In the genomic region with DNA sequence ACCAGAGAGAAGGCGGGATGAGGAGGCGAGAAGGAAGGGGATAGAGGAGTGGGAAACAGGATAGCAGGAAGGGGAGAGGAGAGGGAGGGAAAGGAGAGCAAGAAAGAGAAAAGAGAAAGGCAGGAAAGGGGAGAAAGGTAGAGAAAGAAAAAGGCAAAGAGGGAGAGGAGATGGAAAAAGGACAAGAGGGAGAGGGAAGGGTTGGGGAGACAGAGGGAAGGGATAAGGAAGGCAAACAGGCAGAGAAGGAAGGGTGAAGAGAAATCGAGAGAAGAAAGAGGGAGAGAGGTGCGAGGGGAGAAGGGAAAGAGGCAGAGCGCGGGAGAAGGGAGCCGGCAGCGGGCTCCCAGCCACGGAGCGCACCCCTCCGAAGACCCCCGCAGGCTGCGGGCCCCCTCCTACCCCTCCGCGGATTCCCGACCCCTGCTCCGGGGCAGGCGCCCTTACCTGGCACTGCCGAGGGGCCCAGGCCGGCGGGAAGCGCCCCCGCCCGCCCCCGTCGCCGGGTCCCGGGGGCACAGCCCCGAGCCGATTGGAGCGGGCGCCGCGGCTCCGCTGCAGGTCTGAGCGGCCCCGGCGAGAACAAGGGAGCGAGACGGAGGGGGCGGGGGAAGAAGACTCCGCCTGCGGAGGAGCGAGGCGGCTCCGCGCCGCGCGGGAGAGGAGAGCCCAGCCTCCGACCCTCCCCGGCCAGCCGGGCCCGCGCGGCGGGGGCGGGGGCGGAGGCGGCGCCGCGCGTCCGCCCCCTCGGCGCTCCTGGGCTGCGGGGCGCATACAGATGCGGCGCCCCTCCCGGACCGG, we compare ENCODE assay signal across 8 cellular contexts. TPM values are rescaled to one million over a fixed set of nuclear protein-coding genes. Genes with fewer than 3 reads are reported as not detected.
DNase-seq lines count a peak whose midpoint lies in the region; ATAC-seq, FAIRE-seq and TF ChIP-seq lines count a peak whose summit lies in the region.

A gene with protein sequence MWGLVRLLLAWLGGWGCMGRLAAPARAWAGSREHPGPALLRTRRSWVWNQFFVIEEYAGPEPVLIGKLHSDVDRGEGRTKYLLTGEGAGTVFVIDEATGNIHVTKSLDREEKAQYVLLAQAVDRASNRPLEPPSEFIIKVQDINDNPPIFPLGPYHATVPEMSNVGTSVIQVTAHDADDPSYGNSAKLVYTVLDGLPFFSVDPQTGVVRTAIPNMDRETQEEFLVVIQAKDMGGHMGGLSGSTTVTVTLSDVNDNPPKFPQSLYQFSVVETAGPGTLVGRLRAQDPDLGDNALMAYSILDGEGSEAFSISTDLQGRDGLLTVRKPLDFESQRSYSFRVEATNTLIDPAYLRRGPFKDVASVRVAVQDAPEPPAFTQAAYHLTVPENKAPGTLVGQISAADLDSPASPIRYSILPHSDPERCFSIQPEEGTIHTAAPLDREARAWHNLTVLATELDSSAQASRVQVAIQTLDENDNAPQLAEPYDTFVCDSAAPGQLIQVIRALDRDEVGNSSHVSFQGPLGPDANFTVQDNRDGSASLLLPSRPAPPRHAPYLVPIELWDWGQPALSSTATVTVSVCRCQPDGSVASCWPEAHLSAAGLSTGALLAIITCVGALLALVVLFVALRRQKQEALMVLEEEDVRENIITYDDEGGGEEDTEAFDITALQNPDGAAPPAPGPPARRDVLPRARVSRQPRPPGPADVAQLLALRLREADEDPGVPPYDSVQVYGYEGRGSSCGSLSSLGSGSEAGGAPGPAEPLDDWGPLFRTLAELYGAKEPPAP (minus strand): TSS at position 565 of the 801 bp plus-strand sequence. CDS start 1,787 bp downstream, outside the sequence.

- CTCF ChIA-PET in mammary epithelial cell (lab: Charles Lee; ENCODE audit: low non-redundant PET), result interaction anchor here (0.5 to 1.2 kb wide), 5 partner anchors 11 to 234 kb away, joined by 4 to 12 read pairs (median 4); no protein-coding TSS in a partner anchor

- dilution Hi-C loops in mammary epithelial cell (cut with HindIII; ENCODE audit: low sequenced_read_pairs), result no loop called here

- BruUV-seq in mammary epithelial cell (replicated peaks; lab: Mats Ljungman, UMichigan), result no TSS peak

- H2AFZ ChIP-seq in mammary epithelial cell (ENCODE audit: low read depth, low read length), result peak within 1 kb of the TSS; percentile 47

- no peak within 1 kb of the TSS for H3K27ac ChIP-seq in mammary epithelial cell (ENCODE audit: insufficient read depth, low read depth, low read length)
- peak within 1 kb of the TSS in 1 of 2 donors; percentile 41 for H3K27ac ChIP-seq in kidney (ENCODE audit: low read depth in 2 of 2, low read length in 2 of 2)

- H3K9me3 ChIP-seq in mammary epithelial cell (replicated peaks; ENCODE audit: insufficient read depth, low read length) (no peaks in the 10 kb centered on the region), kidney (ENCODE audit: control insufficient read depth in 1 of 2, low read length in 2 of 2) (no peaks in the 10 kb centered on the region)

- TF ChIP-seq CTCF in mammary epithelial cell (conservative IDR thresholded peaks at IDR 0.05 in 1 of 2, IDR thresholded peaks at IDR 0.05 in 1 of 2; ENCODE audit: extremely low read depth in 1 of 2, insufficient read depth in 1 of 2, low read depth in 1 of 2, low read length in 2 of 2) (no peak), kidney (IDR thresholded peaks at IDR 0.05; ENCODE audit: borderline replicate concordance, extremely low read depth, insufficient read depth) (no peak)

- H3K79me2 ChIP-seq in mammary epithelial cell (ENCODE audit: insufficient read depth, low read length), result peaks cover 8% of the 10 kb centered on the region

- no peak for FAIRE-seq in kidney (lab: Jason Lieb, UNC)

- peak; percentile 69 for DNase-seq in G401 (ENCODE audit: low spot score)
- peak; percentile 51 for DNase-seq in SW480 (ENCODE audit: low spot score)
- DNase-seq in mammary epithelial cell, result peak; percentile 62
- peak; percentile 89 for DNase-seq in kidney
- DNase-seq in stimulated activated CD4-positive, alpha-beta T cell treated with anti-CD3 and anti-CD28 coated beads, Interleukin-2, amount 100 ng/mL, for 24 hours, result peak; percentile 69 to 78
- DNase-seq in GDM1 (lab: John Stamatoyannopoulos, UW), result no peak

- no peaks in the 10 kb centered on the region for H3K27me3 ChIP-seq in mammary epithelial cell (ENCODE audit: insufficient read depth, low read length)

- H3K36me3 ChIP-seq in mammary epithelial cell (ENCODE audit: insufficient read depth, low read length) (peaks cover 16% of the 10 kb centered on the region), kidney (ENCODE audit: control insufficient read depth in 1 of 2, insufficient read depth in 2 of 2, low read length in 2 of 2) (peaks cover 17 to 24% of the 10 kb centered on the region in 2 donors)

- H3K4me3 ChIP-seq in mammary epithelial cell (replicated peaks in 1 of 3; ENCODE audit: insufficient read depth in 1 of 3, low read depth in 2 of 3, low read length in 3 of 3), result peak within 1 kb of the TSS; percentile 50 to 65 (median 55)
- peak within 1 kb of the TSS; percentile 56 to 71 for H3K4me3 ChIP-seq in kidney (ENCODE audit: low read length in 2 of 2)

- 71% methylated on average over 1 of the region's 73 CpGs for WGBS in mammary epithelial cell (ENCODE audit: low coverage, missing lambda C conversion rate)

- H3K4me2 ChIP-seq in mammary epithelial cell (ENCODE audit: insufficient read depth, low read depth, low read length), result peak within 1 kb of the TSS; percentile 99

- in situ Hi-C loops in G401 (cut with HindIII; ENCODE audit: low sequenced_read_pairs) (no loop called here), mammary epithelial cell (cut with MboI; ENCODE audit: low sequenced_read_pairs in 2 of 2) (no loop called here)

- intact Hi-C loops in mammary epithelial cell (cut with micrococcal nuclease) (loop anchor here (1.0 to 5.0 kb wide), 4 partner anchors 22 to 235 kb away; partner anchors contain the start of genes LRP10 and PSMB5), kidney (cut with DNase I) (loop anchor here (5.0 kb wide), 1 partner anchor 70 kb away; no protein-coding TSS in a partner anchor)

- H4K20me1 ChIP-seq in mammary epithelial cell (ENCODE audit: insufficient read depth, low read length), result peaks cover 2% of the 10 kb centered on the region

- no peak within 1 kb of the TSS for H3K9ac ChIP-seq in mammary epithelial cell (ENCODE audit: insufficient read depth, low read length)
- H3K9ac ChIP-seq in kidney (ENCODE audit: low read length in 2 of 2), result peak within 1 kb of the TSS; percentile 19 to 41

- H3K4me1 ChIP-seq in mammary epithelial cell (ENCODE audit: insufficient read depth, low read length) (peaks cover 24% of the 10 kb centered on the region), kidney (ENCODE audit: control insufficient read depth in 1 of 2, insufficient read depth in 1 of 2, low read depth in 1 of 2, low read length in 2 of 2) (peaks cover 6 to 11% of the 10 kb centered on the region in 2 donors)

- ATAC-seq in HG02798 (IDR thresholded peaks at IDR 0.05; ENCODE audit: poor library complexity, unreplicated experiment), result peak; percentile 56
- no peak for ATAC-seq in GM18519 (IDR thresholded peaks at IDR 0.05; ENCODE audit: low FRiP score, unreplicated experiment)

RNA-seq across cellular contexts. Expression of the gene that starts here (rescaled TPM):
- total RNA-seq in G401 (2014; rRNA removed; shearing (Covaris generic)), result 8.7 and 10.9 TPM in 2 replicates
- 1 to 10 TPM; 4.2 to 5.6 TPM for total RNA-seq in mammary epithelial cell
- polyA plus RNA-seq in mammary epithelial cell, result 4.2 TPM
- polyA minus RNA-seq in mammary epithelial cell, result 1.0 TPM
- total RNA-seq in kidney, result 5.1 TPM
- polyA plus RNA-seq in kidney (ENCODE audit: insufficient read depth, low read depth, low replicate concordance), result 5.4 TPM
